ENCODE assay signal across 9 cellular contexts in the genomic region with DNA sequence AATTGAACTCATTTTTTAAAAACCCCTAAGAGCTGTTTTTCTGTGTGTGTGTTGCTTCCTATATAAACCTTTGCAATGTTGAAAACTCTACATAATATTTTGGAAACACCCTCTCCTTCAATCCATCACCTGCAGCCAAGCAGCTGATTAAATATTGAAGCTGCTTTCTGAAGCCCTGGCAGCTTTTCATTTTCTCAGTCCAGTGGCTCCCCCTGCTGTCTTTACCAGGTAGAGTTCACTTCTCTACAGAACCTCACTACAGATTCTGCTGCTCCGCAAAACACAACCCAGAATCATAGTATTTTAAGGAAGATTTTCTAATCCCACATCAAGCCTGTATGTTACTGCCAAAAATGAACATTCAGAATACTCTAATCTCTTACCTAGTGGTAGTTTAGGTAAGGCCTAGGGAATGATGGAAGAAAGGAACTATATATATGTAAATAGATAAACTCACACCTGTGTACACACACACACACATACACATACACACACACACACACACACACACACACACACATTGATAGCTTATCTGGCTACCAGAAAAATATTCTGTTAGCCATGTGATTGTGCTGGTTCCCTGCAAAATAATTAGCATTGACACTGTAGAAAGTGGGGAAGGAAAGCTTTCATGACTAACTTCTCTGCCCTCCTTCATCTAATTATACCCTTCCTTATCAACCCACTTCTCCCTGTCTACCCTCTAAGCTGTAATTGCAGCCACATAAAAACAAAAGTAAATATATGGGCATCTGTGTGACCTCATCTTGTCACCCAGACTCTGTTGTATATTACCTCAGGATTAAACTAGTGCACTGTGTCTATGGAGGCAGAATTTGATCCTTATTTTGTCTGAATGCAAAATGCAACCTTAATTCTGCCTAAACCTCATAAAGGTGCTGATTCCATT.
DNase-seq lines count a peak whose midpoint lies in the region; ATAC-seq and TF ChIP-seq lines count a peak whose summit lies in the region.
"Had no signal": no experiment of that assay in that cellular context is flagged by ENCODE, and none has a peak within 500 bp of the region (broad histone marks: within the 10 kb centered on the region; RNA-seq: fewer than 3 reads in every experiment).

No MANE protein-coding gene starts in this region.

- H3K9me3 Mint-ChIP-seq in type B pancreatic cell, result no peaks in the 10 kb centered on the region
- H3K9me3 Mint-ChIP-seq: activated naive CD4-positive, alpha-beta T cell treated with anti-CD3 and anti-CD28 coated beads, Interleukin-2, amount 50 U/mL, for 24 hours had no signal

- peak overlapping the region; percentile 44 for H3K27ac Mint-ChIP-seq in type B pancreatic cell
- H3K27ac Mint-ChIP-seq: activated naive CD4-positive, alpha-beta T cell treated with anti-CD3 and anti-CD28 coated beads, Interleukin-2, amount 50 U/mL, for 24 hours had no signal

- H3K27me3 Mint-ChIP-seq in type B pancreatic cell, result no peaks in the 10 kb centered on the region

- H3K4me1 Mint-ChIP-seq in type B pancreatic cell (ENCODE audit: unreplicated experiment), result peaks cover 4% of the 10 kb centered on the region
- H3K4me1 Mint-ChIP-seq: activated naive CD4-positive, alpha-beta T cell treated with anti-CD3 and anti-CD28 coated beads, Interleukin-2, amount 50 U/mL, for 24 hours had no signal

- in situ Hi-C loops in T47D (cut with HindIII; ENCODE audit: low pct_unique_long_range_greater_than_20kb, low sequenced_read_pairs), result no loop called here

- TF ChIP-seq CTCF in type B pancreatic cell (conservative IDR thresholded peaks at IDR 0.05), result peak; percentile 82

- ATAC-seq in HG03354 (IDR thresholded peaks at IDR 0.05; ENCODE audit: poor library complexity, severe bottlenecking, unreplicated experiment) (peak; percentile 59), GM19397 (IDR thresholded peaks at IDR 0.05; ENCODE audit: unreplicated experiment) (no peak)

- no peak overlapping the region for H3K4me3 Mint-ChIP-seq in type B pancreatic cell
- H3K4me3 Mint-ChIP-seq: activated naive CD4-positive, alpha-beta T cell treated with anti-CD3 and anti-CD28 coated beads, Interleukin-2, amount 50 U/mL, for 24 hours had no signal

- peak; percentile 41 for DNase-seq in activated CD4-positive, alpha-beta T cell treated with anti-CD3 and anti-CD28 coated beads for 48 hours
- DNase-seq in activated CD4-positive, alpha-beta T cell treated with anti-CD3 and anti-CD28 coated beads for 1 hour, result no peak
- DNase-seq in NCI-H69 (lab: John Stamatoyannopoulos, UW) (peak; percentile 91), T47D (ENCODE audit: low read depth in 1 of 2, low spot score in 1 of 2) (peak; percentile 24 to 66), left kidney (ENCODE audit: low read depth, low spot score) (peak; percentile 74), type B pancreatic cell (ENCODE audit: extremely low spot score, unreplicated experiment) (no peak)

- peaks cover 4% of the 10 kb centered on the region for H3K36me3 Mint-ChIP-seq in type B pancreatic cell
- H3K36me3 Mint-ChIP-seq: activated naive CD4-positive, alpha-beta T cell treated with anti-CD3 and anti-CD28 coated beads, Interleukin-2, amount 50 U/mL, for 24 hours had no signal

Comparison
In these comparisons a context has a peak if more than half of its experiments do, and no peak if none do; other contexts are left out.
1. DNase-seq: peak in activated CD4-positive, alpha-beta T cell treated with anti-CD3 and anti-CD28 coated beads for 48 hours (single experiment), NCI-H69 (single experiment), T47D (2 of 2) and left kidney (single experiment); none in activated CD4-positive, alpha-beta T cell treated with anti-CD3 and anti-CD28 coated beads for 1 hour (single experiment) and type B pancreatic cell (single experiment).